In genomic region chr19:4232614-4233281, GRCh38 we compare ENCODE assay signal across 19 cellular contexts. TPM values are rescaled to one million over a fixed set of nuclear protein-coding genes. Genes with fewer than 3 reads are reported as not detected.
DNase-seq lines count a peak whose midpoint lies in the region; ATAC-seq and TF ChIP-seq lines count a peak whose summit lies in the region.
"Had no signal": no experiment of that assay in that cellular context is flagged by ENCODE, and none has a peak within 500 bp of the region (broad histone marks: within the 10 kb centered on the region; RNA-seq: fewer than 3 reads in every experiment).

No MANE protein-coding gene starts in this region.

- CTCF ChIA-PET in WTC11 (lab: Charles Lee) = interaction anchor here (0.6 to 2.2 kb wide), 18 partner anchors 9 to 293 kb away, joined by 3 to 14 read pairs (median 4); partner anchors contain the start of genes FSD1 and YJU2

- H3K27ac Mint-ChIP-seq in WTC11 = no peak overlapping the region
- H3K27ac Mint-ChIP-seq: activated naive CD8-positive, alpha-beta T cell treated with anti-CD3 and anti-CD28 coated beads for 36 hours had no signal

- WGBS in trophoblast cell (ENCODE audit: extremely low coverage, insufficient coverage, insufficient read length) = 100% methylated on average over 1 of the region's 21 CpGs

- H3K79me1 ChIP-seq in trophoblast cell (ENCODE audit: low read length) = peaks cover 2% of the 10 kb centered on the region

- no peak overlapping the region for H3K27ac ChIP-seq in trophoblast cell (ENCODE audit: low read depth, low read length)
- H3K27ac ChIP-seq: BLaER1, psoas muscle, SJSA1, spleen had no signal

- no peak overlapping the region for H3K18ac ChIP-seq in trophoblast cell (ENCODE audit: low read length)

- H3K23ac ChIP-seq in trophoblast cell (ENCODE audit: low read length) = no peak overlapping the region

- H3K4me2 ChIP-seq in trophoblast cell (ENCODE audit: low read length) = no peak overlapping the region
- H3K4me2 ChIP-seq: BLaER1 had no signal

- no peaks in the 10 kb centered on the region for H3K36me3 ChIP-seq in H7 (replicated peaks; ENCODE audit: control insufficient read depth, insufficient read depth, low read length)
- H3K36me3 ChIP-seq in trophoblast cell (ENCODE audit: control insufficient read depth in 1 of 2, insufficient read depth in 2 of 2, low read length in 2 of 2) = no peaks in the 10 kb centered on the region
- H3K36me3 ChIP-seq: BLaER1, SJSA1 had no signal

- H3K4ac ChIP-seq in trophoblast cell (ENCODE audit: low read depth, low read length) = no peak overlapping the region

- H4K91ac ChIP-seq in trophoblast cell (ENCODE audit: low read depth, low read length) = no peak overlapping the region

- H3K4me3 Mint-ChIP-seq in WTC11 = no peak overlapping the region
- H3K4me3 Mint-ChIP-seq: activated naive CD8-positive, alpha-beta T cell treated with anti-CD3 and anti-CD28 coated beads for 36 hours had no signal

- DNase-seq in NCI-H748 (lab: John Stamatoyannopoulos, UW; ENCODE audit: unreplicated experiment) (peak; percentile 16), NCI-H748 treated with DMSO at 0.1 percent for 48 hours (lab: John Stamatoyannopoulos, UW) (no peak), H7 (peak; percentile 62), WTC11 (ENCODE audit: low spot score) (no peak), trophoblast cell (peak; percentile 93 to 96), NCI-H526 treated with DMSO at 0.1 percent for 48 hours (lab: John Stamatoyannopoulos, UW) (no peak), HK-2 (ENCODE audit: unreplicated experiment) (no peak)
- DNase-seq: DMS79, kidney had no signal

- no peak overlapping the region for H2BK5ac ChIP-seq in trophoblast cell (ENCODE audit: low read depth, low read length, poor library complexity)

- no peaks in the 10 kb centered on the region for H3K9me3 Mint-ChIP-seq in WTC11
- H3K9me3 Mint-ChIP-seq: activated naive CD8-positive, alpha-beta T cell treated with anti-CD3 and anti-CD28 coated beads for 36 hours; activated T-helper 1 cell treated with anti-CD3 and anti-CD28 coated beads, Interleukin-12 subunit alpha, Interleukin-12 subunit beta, Interleukin-2, Interleukin-4 antibody, amounts not matched to agents 30 ng/mL and 10 ng/mL and 1 ng/mL, durations not matched to agents 14 hours and 24 hours and 36 hours had no signal

- H3K27me3 Mint-ChIP-seq in WTC11 (ENCODE audit: low read depth) = no peaks in the 10 kb centered on the region; the same call in 1 of the 2 replicates

- H2BK12ac ChIP-seq in trophoblast cell (ENCODE audit: low read length) = no peak overlapping the region

- H3K4me1 ChIP-seq in trophoblast cell (ENCODE audit: control insufficient read depth in 1 of 2, insufficient read depth in 2 of 2, low read length in 2 of 2) = peaks cover 7 to 9% of the 10 kb centered on the region in 2 experiments
- H3K4me1 ChIP-seq: psoas muscle had no signal

- no peak overlapping the region for H4K8ac ChIP-seq in trophoblast cell (ENCODE audit: low read depth, low read length)

- no peak overlapping the region for H2AFZ ChIP-seq in trophoblast cell (ENCODE audit: insufficient read depth, low read length, poor library complexity)

- H3K79me2 ChIP-seq in trophoblast cell (ENCODE audit: control insufficient read depth, insufficient read depth, low read length, poor library complexity) = no peaks in the 10 kb centered on the region

- no peak overlapping the region for H4K12ac ChIP-seq in trophoblast cell (ENCODE audit: low read depth, low read length)

- H3K4me3 ChIP-seq in H7 (ENCODE audit: insufficient read depth, low read depth, low read length) (no peak overlapping the region), trophoblast cell (ENCODE audit: low read depth, low read length) (no peak overlapping the region)
- H3K4me3 ChIP-seq: BLaER1, psoas muscle, SJSA1, spleen had no signal

- H3K36me3 Mint-ChIP-seq in WTC11 = no peaks in the 10 kb centered on the region
- H3K36me3 Mint-ChIP-seq: activated naive CD8-positive, alpha-beta T cell treated with anti-CD3 and anti-CD28 coated beads for 36 hours had no signal

- H3K4me1 Mint-ChIP-seq in WTC11 = no peaks in the 10 kb centered on the region

- TF ChIP-seq CTCF in WTC11 (IDR thresholded peaks at IDR 0.05) = no peak

- ATAC-seq in WTC11 = peak; percentile 17; the same call in 1 of the 2 replicates
- ATAC-seq in HG03571 (IDR thresholded peaks at IDR 0.05; ENCODE audit: unreplicated experiment) = no peak
- ATAC-seq: psoas muscle had no signal

- H2AK5ac ChIP-seq in trophoblast cell (ENCODE audit: low read length) = no peak overlapping the region

- no peak overlapping the region for H2BK120ac ChIP-seq in trophoblast cell (ENCODE audit: insufficient read depth, low read length, poor library complexity)

- H3K27me3 ChIP-seq in H7 (ENCODE audit: control insufficient read depth, insufficient read depth, low read length) (no peaks in the 10 kb centered on the region), trophoblast cell (ENCODE audit: insufficient read depth, low read length) (no peaks in the 10 kb centered on the region)
- H3K27me3 ChIP-seq: BLaER1 had no signal

- H3K9ac ChIP-seq in trophoblast cell (ENCODE audit: low read length) = no peak overlapping the region
- H3K9ac ChIP-seq: BLaER1 had no signal

- H3K9me3 ChIP-seq in trophoblast cell (ENCODE audit: insufficient read depth, low read depth, low read length) = peaks cover 6% of the 10 kb centered on the region
- H3K9me3 ChIP-seq: BLaER1, psoas muscle, SJSA1, spleen had no signal

- no peak overlapping the region for H3K14ac ChIP-seq in trophoblast cell (ENCODE audit: low read length)

- POLR2A ChIA-PET in WTC11 (lab: Charles Lee) = no interaction called here

TF ChIP-seq in WTC11, 78 proteins besides CTCF, POLR2A, EP300 and RAD21 (continues in another document):
- TF ChIP-seq CREB1 (CRISPR knock-in tag; IDR thresholded peaks at IDR 0.05) (no peak), ARID4B (CRISPR knock-in tag; IDR thresholded peaks at IDR 0.05; ENCODE audit: borderline replicate concordance) (no peak), NR1H2 (CRISPR knock-in tag; IDR thresholded peaks at IDR 0.05) (no peak), FOXP1 (CRISPR knock-in tag; IDR thresholded peaks at IDR 0.05; ENCODE audit: borderline replicate concordance) (no peak), JAZF1 (CRISPR knock-in tag; IDR thresholded peaks at IDR 0.05) (no peak)
- TF ChIP-seq, protein P1, sequence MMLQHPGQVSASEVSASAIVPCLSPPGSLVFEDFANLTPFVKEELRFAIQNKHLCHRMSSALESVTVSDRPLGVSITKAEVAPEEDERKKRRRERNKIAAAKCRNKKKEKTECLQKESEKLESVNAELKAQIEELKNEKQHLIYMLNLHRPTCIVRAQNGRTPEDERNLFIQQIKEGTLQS (CRISPR knock-in tag; conservative IDR thresholded peaks at IDR 0.05) = no peak

RNA-seq across cellular contexts. Expression of gene EBI3, which starts 3.4 kb away (rescaled TPM):
- total RNA-seq in H7 (2014; rRNA removed; shearing (Covaris generic)) = 0.10 and 0.67 TPM in 2 replicates
- total RNA-seq in WTC11 (2021) = 0.81 to 1.5 TPM (median 1.1 TPM) in 3 replicates
- polyA plus RNA-seq in trophoblast cell (2013) = 1.3 and 1.4 TPM in 2 replicates
- total RNA-seq: OCI-LY7, SJSA1 had no signal
- polyA plus RNA-seq: neural cell had no signal

RNA-seq across cellular contexts. Expression of gene YJU2, which starts 14.1 kb away (rescaled TPM):
- 31.0 and 32.7 TPM in 2 replicates for total RNA-seq in H7 (2014; rRNA removed; shearing (Covaris generic))
- 24.3 to 26.5 TPM (median 25.2 TPM) in 3 replicates for total RNA-seq in WTC11 (2021)
- 16.3 and 17.4 TPM in 2 replicates for polyA plus RNA-seq in trophoblast cell (2013)

RNA-seq across cellular contexts. Expression of gene SHD, which starts 46.3 kb away (rescaled TPM):
- 1.3 and 1.5 TPM in 2 replicates for total RNA-seq in H7 (2014; rRNA removed; shearing (Covaris generic))
- 2.0 to 3.6 TPM (median 3.4 TPM) in 3 replicates for total RNA-seq in WTC11 (2021)
- 4.4 and 5.7 TPM in 2 replicates for polyA plus RNA-seq in trophoblast cell (2013)
- total RNA-seq: activated CD8-positive, alpha-beta memory T cell treated with anti-CD3 and anti-CD28 coated beads for 36 hours; activated naive CD8-positive, alpha-beta T cell treated with anti-CD3 and anti-CD28 coated beads for 36 hours; activated T-helper 1 cell treated with anti-CD3 and anti-CD28 coated beads, Interleukin-12 subunit alpha, Interleukin-12 subunit beta, Interleukin-2, Interleukin-4 antibody, amounts not matched to agents 30 ng/mL and 10 ng/mL and 1 ng/mL, durations not matched to agents 14 hours and 24 hours and 36 hours; kidney; OCI-LY7; SJSA1 had no signal

RNA-seq across cellular contexts. Expression of gene ANKRD24, which starts 50.3 kb away (rescaled TPM):
- 1.0 and 1.2 TPM in 2 replicates for total RNA-seq in H7 (2014; rRNA removed; shearing (Covaris generic))
- total RNA-seq in WTC11 (2021) = 11.3 to 15.0 TPM (median 14.8 TPM) in 3 replicates
- polyA plus RNA-seq in trophoblast cell (2013) = 0.18 and 0.27 TPM in 2 replicates

RNA-seq across cellular contexts. Expression of gene SIRT6, which starts 50.4 kb away (rescaled TPM):
- total RNA-seq in H7 (2014; rRNA removed; shearing (Covaris generic)) = 23.3 and 25.1 TPM in 2 replicates
- total RNA-seq in WTC11 (2021) = 27.2 to 29.9 TPM (median 28.1 TPM) in 3 replicates
- 16.3 and 18.5 TPM in 2 replicates for polyA plus RNA-seq in trophoblast cell (2013)

Comparison
In these comparisons a context has a peak if more than half of its experiments do, and no peak if none do; other contexts are left out.
1. DNase-seq: peak in NCI-H748 (single experiment), H7 (single experiment) and trophoblast cell (2 of 2); none in NCI-H748 treated with DMSO at 0.1 percent for 48 hours (single experiment), WTC11 (single experiment), NCI-H526 treated with DMSO at 0.1 percent for 48 hours (single experiment) and HK-2 (single experiment).